ENCODE assay signal across 1 cellular context in genomic region chr21:38918629-38919346, GRCh38.
TF ChIP-seq lines count a peak whose summit lies in the region.

No MANE protein-coding gene starts in this region.

TF ChIP-seq in HepG2, 621 proteins besides CTCF, POLR2A, EP300 and RAD21 (continued from another document and continues in another):
- TF ChIP-seq E2F5 (CRISPR knock-in tag; conservative IDR thresholded peaks at IDR 0.05) (no peak), ZNF318 (CRISPR knock-in tag; IDR thresholded peaks at IDR 0.05) (no peak), PAXIP1 (CRISPR knock-in tag; conservative IDR thresholded peaks at IDR 0.05) (peak; percentile 62), PBX3 (CRISPR knock-in tag; IDR thresholded peaks at IDR 0.05; ENCODE audit: borderline replicate concordance) (no peak), ZNF660 (CRISPR knock-in tag; IDR thresholded peaks at IDR 0.05; ENCODE audit: borderline replicate concordance, low read depth) (no peak), ZNF570 (CRISPR knock-in tag; IDR thresholded peaks at IDR 0.05; ENCODE audit: borderline replicate concordance) (no peak), SOX5 (CRISPR knock-in tag; IDR thresholded peaks at IDR 0.05; ENCODE audit: borderline replicate concordance) (peak; percentile 91; the same call in 1 of the 2 replicates), ETV5 (CRISPR knock-in tag; IDR thresholded peaks at IDR 0.05; ENCODE audit: borderline replicate concordance) (peak; percentile 62; the same call in 1 of the 2 replicates), ZNF160 (CRISPR knock-in tag; IDR thresholded peaks at IDR 0.05) (no peak), ZNF432 (CRISPR knock-in tag; IDR thresholded peaks at IDR 0.05; ENCODE audit: borderline replicate concordance) (no peak), REST (IDR thresholded peaks at IDR 0.05; ENCODE audit: borderline replicate concordance in 1 of 2, low read depth in 1 of 2, low read length in 2 of 2) (no peak), HNRNPK (IDR thresholded peaks at IDR 0.05; ENCODE audit: low read depth, low read length, poor library complexity, severe bottlenecking) (no peak), ZNF598 (CRISPR knock-in tag; IDR thresholded peaks at IDR 0.05; ENCODE audit: borderline replicate concordance) (no peak), TCF7L2 (IDR thresholded peaks at IDR 0.05; ENCODE audit: low read depth, low read length) (0 out of 2 replicates have a peak, but pooled peaks have one; percentile 31), ONECUT2 (CRISPR knock-in tag; IDR thresholded peaks at IDR 0.05) (no peak), ZSCAN29 (CRISPR knock-in tag; conservative IDR thresholded peaks at IDR 0.05) (no peak), TFE3 (CRISPR knock-in tag; IDR thresholded peaks at IDR 0.05) (peak; percentile 39; the same call in 1 of the 2 replicates), ZNF350 (CRISPR knock-in tag; IDR thresholded peaks at IDR 0.05; ENCODE audit: borderline replicate concordance, low read depth) (no peak), ZZZ3 (CRISPR knock-in tag; IDR thresholded peaks at IDR 0.05; ENCODE audit: borderline replicate concordance) (no peak), NCOA1 (CRISPR knock-in tag; IDR thresholded peaks at IDR 0.05) (no peak), ZNF614 (CRISPR knock-in tag; IDR thresholded peaks at IDR 0.05; ENCODE audit: borderline replicate concordance) (0 out of 2 replicates have a peak, but pooled peaks have one; percentile 31), CEBPZ (IDR thresholded peaks at IDR 0.05; ENCODE audit: low read length) (no peak), MEIS2 (CRISPR knock-in tag; IDR thresholded peaks at IDR 0.05) (peak; percentile 21; the same call in 1 of the 2 replicates), HDAC1 (CRISPR knock-in tag; IDR thresholded peaks at IDR 0.05) (0 out of 2 replicates have a peak, but pooled peaks have one; percentile 13), ZNF253 (CRISPR knock-in tag; IDR thresholded peaks at IDR 0.05; ENCODE audit: borderline replicate concordance) (no peak), POGZ (CRISPR knock-in tag; IDR thresholded peaks at IDR 0.05) (no peak), ZGPAT (CRISPR knock-in tag; IDR thresholded peaks at IDR 0.05) (peak; percentile 60; the same call in 1 of the 2 replicates)
